ENCODE assay signal across 21 cellular contexts in genomic region chr22:47207387-47207786, GRCh38.
DNase-seq lines count a peak whose midpoint lies in the region; ATAC-seq, FAIRE-seq and TF ChIP-seq lines count a peak whose summit lies in the region.
"Had no signal": no experiment of that assay in that cellular context is flagged by ENCODE, and none has a peak within 500 bp of the region (broad histone marks: within the 10 kb centered on the region; RNA-seq: fewer than 3 reads in every experiment).

No MANE protein-coding gene starts in this region.

- H3K4me1 ChIP-seq in kidney (ENCODE audit: control insufficient read depth in 1 of 2, insufficient read depth in 1 of 2, low read depth in 1 of 2, low read length in 2 of 2) (no peaks in the 10 kb centered on the region), spleen (no peaks in the 10 kb centered on the region)

- H3K4me3 ChIP-seq in kidney (ENCODE audit: low read length in 2 of 2) (no peak overlapping the region), spleen (no peak overlapping the region)

- H3K27me3 ChIP-seq in spleen (replicated peaks in 1 of 7), result peaks cover 0 to 5% (median 0%) of the 10 kb centered on the region in 7 donors

- H3K27ac ChIP-seq in kidney (ENCODE audit: low read depth in 2 of 2, low read length in 2 of 2), result no peak overlapping the region
- H3K27ac ChIP-seq in spleen, result no peak overlapping the region
- H3K27ac ChIP-seq: C4-2B, HL-60, KMS-11 had no signal

- CTCF ChIA-PET in activated CD4-positive, alpha-beta memory T cell treated with anti-CD3 and anti-CD28 coated beads for 36 hours (lab: Charles Lee), result no interaction called here

- no peak for FAIRE-seq in kidney (lab: Jason Lieb, UNC)

- H3K9me3 Mint-ChIP-seq in activated CD4-positive, alpha-beta memory T cell treated with anti-CD3 and anti-CD28 coated beads for 36 hours, result no peaks in the 10 kb centered on the region

- no peaks in the 10 kb centered on the region for H3K27me3 Mint-ChIP-seq in activated CD4-positive, alpha-beta memory T cell treated with anti-CD3 and anti-CD28 coated beads for 36 hours

- WGBS in spleen, 5 donors, result 87 to 94% (median 88%) methylated on average over 4 to 6 of the region's 6 CpGs

- POLR2A ChIA-PET in activated CD4-positive, alpha-beta memory T cell treated with anti-CD3 and anti-CD28 coated beads for 36 hours (lab: Charles Lee), result no interaction called here

- H3K36me3 ChIP-seq in kidney (ENCODE audit: control insufficient read depth in 1 of 2, insufficient read depth in 2 of 2, low read length in 2 of 2), result no peaks in the 10 kb centered on the region
- no peaks in the 10 kb centered on the region for H3K36me3 ChIP-seq in spleen

- peak; percentile 5 for DNase-seq in AG20443 (ENCODE audit: low spot score)
- peak; percentile 1 for DNase-seq in activated CD4-positive, alpha-beta memory T cell treated with anti-CD3 and anti-CD28 coated beads for 36 hours
- DNase-seq in kidney, result peak; percentile 52
- DNase-seq in spleen, result peak; percentile 42
- DNase-seq: ACHN, AML-193, DMS79 treated with DMSO at 0.1 percent for 48 hours, H7, HFFc6, MV-4-11, NCI-H1436, NCI-H1930, NCI-H345, NCI-H524 treated with DMSO at 0.1 percent for 48 hours, SHP77 had no signal

- TF ChIP-seq CTCF in kidney (IDR thresholded peaks at IDR 0.05; ENCODE audit: borderline replicate concordance, extremely low read depth, insufficient read depth), result no peak
- no peak for TF ChIP-seq CTCF in spleen (IDR thresholded peaks at IDR 0.05 in 8 of 11, conservative IDR thresholded peaks at IDR 0.05 in 3 of 11)

- no peak for TF ChIP-seq POLR2A in spleen (IDR thresholded peaks at IDR 0.05)

- no peaks in the 10 kb centered on the region for H3K36me3 Mint-ChIP-seq in activated CD4-positive, alpha-beta memory T cell treated with anti-CD3 and anti-CD28 coated beads for 36 hours

- intact Hi-C loops in activated CD4-positive, alpha-beta memory T cell treated with anti-CD3 and anti-CD28 coated beads for 36 hours (cut with micrococcal nuclease), result no loop called here
- intact Hi-C loops in kidney (cut with DNase I) (no loop called here), spleen (cut with DNase I; ENCODE audit: low total_unique reads) (no loop called here)

- no peak overlapping the region for H3K4me3 Mint-ChIP-seq in activated CD4-positive, alpha-beta memory T cell treated with anti-CD3 and anti-CD28 coated beads for 36 hours
- H3K4me3 Mint-ChIP-seq: HFFc6 had no signal

- ATAC-seq in HG03108 (IDR thresholded peaks at IDR 0.05; ENCODE audit: unreplicated experiment), result no peak
- no peak for ATAC-seq in GM18511 (IDR thresholded peaks at IDR 0.05; ENCODE audit: unreplicated experiment)
- ATAC-seq in GM18861 (IDR thresholded peaks at IDR 0.05; ENCODE audit: unreplicated experiment), result no peak

- no peak overlapping the region for H3K27ac Mint-ChIP-seq in activated CD4-positive, alpha-beta memory T cell treated with anti-CD3 and anti-CD28 coated beads for 36 hours
- H3K27ac Mint-ChIP-seq: HFFc6 had no signal

- no peaks in the 10 kb centered on the region for H3K4me1 Mint-ChIP-seq in activated CD4-positive, alpha-beta memory T cell treated with anti-CD3 and anti-CD28 coated beads for 36 hours (ENCODE audit: low read depth)

- H3K9me3 ChIP-seq in kidney (ENCODE audit: control insufficient read depth in 1 of 2, low read length in 2 of 2), result no peaks in the 10 kb centered on the region
- H3K9me3 ChIP-seq in spleen, result no peaks in the 10 kb centered on the region

- no peak overlapping the region for H3K9ac ChIP-seq in kidney (ENCODE audit: low read length in 2 of 2)
- H3K9ac ChIP-seq: KMS-11 had no signal

Comparison
In these comparisons a context has a peak if more than half of its experiments do, and no peak if none do; other contexts are left out.
1. DNase-seq: peak in every context shown above with its lines; median percentile 52 in kidney; 42 in spleen; 5 in AG20443; 1 in activated CD4-positive, alpha-beta memory T cell treated with anti-CD3 and anti-CD28 coated beads for 36 hours.